In the genomic region with DNA sequence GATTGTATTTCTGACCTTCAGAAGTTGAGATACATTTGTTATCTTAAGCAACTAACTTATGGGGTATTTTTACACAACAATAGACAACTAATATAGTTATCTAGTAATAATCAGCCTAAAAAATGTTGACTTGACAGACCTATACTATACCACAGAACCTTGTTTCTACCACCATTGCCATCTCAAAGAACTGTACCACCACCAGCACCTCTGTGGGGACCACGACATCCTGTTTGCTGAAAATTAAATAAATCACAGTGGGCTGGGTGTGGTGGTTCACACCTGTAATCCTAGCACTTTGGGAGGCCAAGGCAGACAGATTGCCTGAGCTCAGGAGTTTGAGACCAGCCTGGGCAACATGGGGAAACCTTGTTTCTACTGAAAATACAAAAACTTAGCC, we compare ENCODE assay signal across 32 cellular contexts. TPM values are rescaled to one million over a fixed set of nuclear protein-coding genes. Genes with fewer than 3 reads are reported as not detected.
DNase-seq lines count a peak whose midpoint lies in the region; ATAC-seq, FAIRE-seq and TF ChIP-seq lines count a peak whose summit lies in the region.
"Had no signal": no experiment of that assay in that cellular context is flagged by ENCODE, and none has a peak within 500 bp of the region (broad histone marks: within the 10 kb centered on the region; RNA-seq: fewer than 3 reads in every experiment).

No MANE protein-coding gene starts in this region.

- H3K27me3 Mint-ChIP-seq in activated naive CD4-positive, alpha-beta T cell treated with anti-CD3 and anti-CD28 coated beads, Interleukin-2, amount 10 ng/mL, durations not matched to agents 7 days and 5 days: peaks cover 11% of the 10 kb centered on the region
- no peaks in the 10 kb centered on the region for H3K27me3 Mint-ChIP-seq in activated naive CD4-positive, alpha-beta T cell treated with anti-CD3 and anti-CD28 coated beads for 36 hours (ENCODE audit: low read depth)
- H3K27me3 Mint-ChIP-seq in T-helper 17 cell: no peaks in the 10 kb centered on the region
- H3K27me3 Mint-ChIP-seq: CD4-positive, CD25-positive, alpha-beta regulatory T cell had no signal

- H3K27ac Mint-ChIP-seq in activated naive CD4-positive, alpha-beta T cell treated with anti-CD3 and anti-CD28 coated beads, Interleukin-2, amount 10 ng/mL, durations not matched to agents 7 days and 5 days: peak overlapping the region; percentile 60
- no peak overlapping the region for H3K27ac Mint-ChIP-seq in activated naive CD4-positive, alpha-beta T cell treated with anti-CD3 and anti-CD28 coated beads for 36 hours
- H3K27ac Mint-ChIP-seq in T-helper 17 cell: no peak overlapping the region

- no peak overlapping the region for H3K27ac ChIP-seq in osteoblast (ENCODE audit: low read depth, low read length)
- H3K27ac ChIP-seq: BLaER1 had no signal

- CTCF ChIA-PET in activated naive CD4-positive, alpha-beta T cell treated with anti-CD3 and anti-CD28 coated beads, Interleukin-2, amount 10 ng/mL, durations not matched to agents 7 days and 5 days (lab: Charles Lee): no interaction called here
- CTCF ChIA-PET in activated naive CD4-positive, alpha-beta T cell treated with anti-CD3 and anti-CD28 coated beads for 36 hours (lab: Charles Lee): no interaction called here

- H3K4me2 ChIP-seq in osteoblast (ENCODE audit: insufficient read depth, low read length): no peak overlapping the region
- H3K4me2 ChIP-seq: BLaER1 had no signal

- H3K9me3 Mint-ChIP-seq in activated naive CD4-positive, alpha-beta T cell treated with anti-CD3 and anti-CD28 coated beads, Interleukin-2, amount 10 ng/mL, durations not matched to agents 7 days and 5 days: peaks cover 3% of the 10 kb centered on the region
- no peaks in the 10 kb centered on the region for H3K9me3 Mint-ChIP-seq in activated naive CD4-positive, alpha-beta T cell treated with anti-CD3 and anti-CD28 coated beads for 36 hours
- H3K9me3 Mint-ChIP-seq: CD4-positive, alpha-beta memory T cell; CD8-positive, alpha-beta memory T cell had no signal

- no peaks in the 10 kb centered on the region for H3K36me3 ChIP-seq in osteoblast (ENCODE audit: insufficient read depth, low read length)
- H3K36me3 ChIP-seq: BE2C, BLaER1 had no signal

- H3K27me3 ChIP-seq in osteoblast (ENCODE audit: insufficient read depth, low read length): no peaks in the 10 kb centered on the region
- H3K27me3 ChIP-seq: BE2C, BLaER1 had no signal

- H3K4me3 Mint-ChIP-seq in activated naive CD4-positive, alpha-beta T cell treated with anti-CD3 and anti-CD28 coated beads, Interleukin-2, amount 10 ng/mL, durations not matched to agents 7 days and 5 days: no peak overlapping the region
- H3K4me3 Mint-ChIP-seq in activated naive CD4-positive, alpha-beta T cell treated with anti-CD3 and anti-CD28 coated beads for 36 hours: no peak overlapping the region
- H3K4me3 Mint-ChIP-seq in T-helper 17 cell: peak overlapping the region; percentile 9
- H3K4me3 Mint-ChIP-seq: CD14-positive monocyte; CD8-positive, alpha-beta memory T cell had no signal

- no peaks in the 10 kb centered on the region for H3K4me1 ChIP-seq in osteoblast (ENCODE audit: insufficient read depth, low read length)
- H3K4me1 ChIP-seq: BE2C, BLaER1 had no signal

- no peaks in the 10 kb centered on the region for H3K9me3 ChIP-seq in T-helper 17 cell (ENCODE audit: control insufficient read depth, low read length, poor library complexity, severe bottlenecking)
- H3K9me3 ChIP-seq in osteoblast (ENCODE audit: low read depth, low read length): no peaks in the 10 kb centered on the region
- H3K9me3 ChIP-seq: BE2C, BLaER1 had no signal

- no peaks in the 10 kb centered on the region for H3K79me2 ChIP-seq in osteoblast (ENCODE audit: insufficient read depth, low read length)

- no peaks in the 10 kb centered on the region for H3K36me3 Mint-ChIP-seq in activated naive CD4-positive, alpha-beta T cell treated with anti-CD3 and anti-CD28 coated beads, Interleukin-2, amount 10 ng/mL, durations not matched to agents 7 days and 5 days
- H3K36me3 Mint-ChIP-seq in activated naive CD4-positive, alpha-beta T cell treated with anti-CD3 and anti-CD28 coated beads for 36 hours (ENCODE audit: low read depth): no peaks in the 10 kb centered on the region
- H3K36me3 Mint-ChIP-seq in T-helper 17 cell (ENCODE audit: low read depth): peaks cover 2% of the 10 kb centered on the region
- H3K36me3 Mint-ChIP-seq: CD14-positive monocyte; CD4-positive, alpha-beta memory T cell; CD4-positive, CD25-positive, alpha-beta regulatory T cell; CD8-positive, alpha-beta memory T cell had no signal

- no peaks in the 10 kb centered on the region for H4K20me1 ChIP-seq in osteoblast (ENCODE audit: insufficient read depth, low read length)
- H4K20me1 ChIP-seq: BLaER1 had no signal

- H3K4me1 Mint-ChIP-seq in activated naive CD4-positive, alpha-beta T cell treated with anti-CD3 and anti-CD28 coated beads, Interleukin-2, amount 10 ng/mL, durations not matched to agents 7 days and 5 days: peaks cover 11% of the 10 kb centered on the region
- H3K4me1 Mint-ChIP-seq in activated naive CD4-positive, alpha-beta T cell treated with anti-CD3 and anti-CD28 coated beads for 36 hours (ENCODE audit: low read depth): peaks cover 2% of the 10 kb centered on the region
- H3K4me1 Mint-ChIP-seq in T-helper 17 cell: no peaks in the 10 kb centered on the region

- intact Hi-C loops in activated naive CD4-positive, alpha-beta T cell treated with anti-CD3 and anti-CD28 coated beads for 36 hours (cut with micrococcal nuclease): no loop called here

- no peak for ATAC-seq in T-helper 17 cell

- no peak overlapping the region for H3K4me3 ChIP-seq in Jurkat, Clone E6-1 (ENCODE audit: low read length)
- H3K4me3 ChIP-seq in osteoblast (ENCODE audit: insufficient read depth, low read length): no peak overlapping the region
- H3K4me3 ChIP-seq: BLaER1, GM12878 had no signal

- TF ChIP-seq CTCF in osteoblast (IDR thresholded peaks at IDR 0.05; ENCODE audit: extremely low read depth, low read depth, low read length): no peak

- DNase-seq in activated naive CD4-positive, alpha-beta T cell treated with anti-CD3 and anti-CD28 coated beads, Interleukin-2, amount 10 ng/mL, durations not matched to agents 7 days and 5 days: no peak
- DNase-seq in activated naive CD4-positive, alpha-beta T cell treated with anti-CD3 and anti-CD28 coated beads for 36 hours: no peak
- DNase-seq in Jurkat, Clone E6-1 (ENCODE audit: low read depth, low spot score): peak; percentile 9
- DNase-seq in T-helper 17 cell: no peak
- peak; percentile 65 for DNase-seq in osteoblast (ENCODE audit: insufficient read length, low spot score, missing footprints)
- no peak for DNase-seq in HTR-8/SVneo (ENCODE audit: insufficient read length, low spot score)
- no peak for DNase-seq in SKM-1 treated with dmso at 0.1 percent for 144 hours (lab: John Stamatoyannopoulos, UW; ENCODE audit: unreplicated experiment)
- DNase-seq: 8988T; ACHN; BE2C; C1 segment of cervical spinal cord; CD4-positive, alpha-beta memory T cell; CD8-positive, alpha-beta memory T cell; COR-L47; DMS 273 treated with DMSO at 0.1 percent for 48 hours; DMS153; DMS53; DMS79; DND-41; EL; GDM1 had no signal

- no peak for FAIRE-seq in HTR-8/SVneo (lab: Jason Lieb, UNC)
- FAIRE-seq: A204.1, GM12878, GM12892, GM18507 had no signal

- H2AFZ ChIP-seq in osteoblast (ENCODE audit: low read length): no peak overlapping the region

RNA-seq across cellular contexts. Expression of a gene that starts 24.0 kb away (rescaled TPM):
- under 1 TPM; 0.57 to 0.72 TPM for total RNA-seq in activated naive CD4-positive, alpha-beta T cell treated with anti-CD3 and anti-CD28 coated beads for 36 hours
- not detected for polyA plus RNA-seq in Jurkat, Clone E6-1 (2012; ENCODE audit: insufficient read depth, insufficient read length)
- total RNA-seq in T-helper 17 cell (1 to 10 TPM in 1 of 2 donors, under 1 TPM in 1; 0.87 to 1.9 TPM), osteoblast (not detected in 2 replicates)
- total RNA-seq: A673; CD4-positive, CD25-positive, alpha-beta regulatory T cell; Daoy; G401; GM12878 had no signal
- polyA plus RNA-seq: AG04450; CD8-positive, alpha-beta memory T cell; GM12878 had no signal

RNA-seq across cellular contexts. Expression of a gene that starts 27.7 kb away (rescaled TPM):
- 10 to 100 TPM; 87.7 to 88.3 TPM for total RNA-seq in activated naive CD4-positive, alpha-beta T cell treated with anti-CD3 and anti-CD28 coated beads for 36 hours
- 57.9 TPM for polyA plus RNA-seq in Jurkat, Clone E6-1 (2012; ENCODE audit: insufficient read depth, insufficient read length)
- total RNA-seq in T-helper 17 cell (10 to 100 TPM; 43.3 to 51.5 TPM), osteoblast (93.1 and 98.1 TPM in 2 replicates)

RNA-seq across cellular contexts. Expression of a gene that starts 48.2 kb away (rescaled TPM):
- total RNA-seq in activated naive CD4-positive, alpha-beta T cell treated with anti-CD3 and anti-CD28 coated beads for 36 hours: under 1 TPM; 0.32 to 0.48 TPM
- 1.5 TPM for polyA plus RNA-seq in Jurkat, Clone E6-1 (2012; ENCODE audit: insufficient read depth, insufficient read length)
- total RNA-seq in T-helper 17 cell (1 to 10 TPM in 1 of 2 donors, under 1 TPM in 1; 0.31 to 1.0 TPM), osteoblast (10.9 and 17.0 TPM in 2 replicates)
- polyA plus RNA-seq: CD14-positive monocyte; CD8-positive, alpha-beta memory T cell had no signal

RNA-seq across cellular contexts. Expression of a gene that starts 49.7 kb away (rescaled TPM):
- 1 to 10 TPM; 1.4 to 1.8 TPM for total RNA-seq in activated naive CD4-positive, alpha-beta T cell treated with anti-CD3 and anti-CD28 coated beads for 36 hours
- 5.7 TPM for polyA plus RNA-seq in Jurkat, Clone E6-1 (2012; ENCODE audit: insufficient read depth, insufficient read length)
- total RNA-seq in T-helper 17 cell (1 to 10 TPM; 2.8 to 2.9 TPM), osteoblast (under 0.01 and 0.29 TPM in 2 replicates)
- polyA plus RNA-seq: CD14-positive monocyte had no signal

Comparison
In these comparisons a context has a peak if more than half of its experiments do, and no peak if none do; other contexts are left out.
1. DNase-seq: peak in Jurkat, Clone E6-1 (single experiment) and osteoblast (single experiment); none in activated naive CD4-positive, alpha-beta T cell treated with anti-CD3 and anti-CD28 coated beads, Interleukin-2, amount 10 ng/mL, durations not matched to agents 7 days and 5 days (single experiment), activated naive CD4-positive, alpha-beta T cell treated with anti-CD3 and anti-CD28 coated beads for 36 hours (single experiment), T-helper 17 cell (0 of 3), HTR-8/SVneo (single experiment) and SKM-1 treated with dmso at 0.1 percent for 144 hours (single experiment).